Comparison of ENCODE assay signal across 13 cellular contexts in the genomic region with DNA sequence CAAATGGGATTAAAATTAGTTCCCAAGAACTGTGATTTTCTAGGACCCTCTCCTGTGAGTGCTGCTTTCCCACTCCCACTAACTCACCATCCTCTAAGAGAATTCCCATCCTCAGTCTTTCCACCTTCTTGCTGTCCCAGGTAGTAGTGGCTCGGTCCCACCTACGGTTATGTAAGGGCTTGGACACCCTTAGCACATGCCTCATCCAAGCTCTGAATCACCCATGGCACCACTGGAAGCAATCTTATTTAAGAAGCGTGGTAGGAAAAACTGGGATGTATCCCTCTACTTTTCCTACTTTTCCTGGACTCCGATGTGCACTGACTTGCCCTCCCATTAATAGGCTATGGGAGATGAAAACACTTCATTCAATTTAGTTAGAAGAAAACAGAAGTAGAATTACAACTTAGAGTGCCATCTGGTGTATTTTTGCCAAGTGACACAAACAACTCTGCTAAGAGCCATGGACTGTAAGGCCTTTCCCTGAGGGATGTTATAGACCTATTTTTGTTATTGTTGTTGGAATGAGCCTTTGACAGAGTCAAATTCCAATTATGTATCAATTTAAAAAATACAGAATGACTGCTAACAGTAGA. TPM values are rescaled to one million over a fixed set of nuclear protein-coding genes. Genes with fewer than 3 reads are reported as not detected.
DNase-seq lines count a peak whose midpoint lies in the region; ATAC-seq and TF ChIP-seq lines count a peak whose summit lies in the region.
"Had no signal": no experiment of that assay in that cellular context is flagged by ENCODE, and none has a peak within 500 bp of the region (broad histone marks: within the 10 kb centered on the region; RNA-seq: fewer than 3 reads in every experiment).

No MANE protein-coding gene starts in this region.

- ATAC-seq in HG02870 (IDR thresholded peaks at IDR 0.05; ENCODE audit: unreplicated experiment) = no peak

- POLR2A ChIA-PET in GM10248 (lab: Yijun Ruan, JAX) = no interaction called here

- no peak for TF ChIP-seq POLR2A in transverse colon (IDR thresholded peaks at IDR 0.05)

- no peaks in the 10 kb centered on the region for H3K9me3 ChIP-seq in endodermal cell (ENCODE audit: control insufficient read depth, low read length)
- H3K9me3 ChIP-seq in transverse colon = no peaks in the 10 kb centered on the region
- H3K9me3 ChIP-seq: tibial artery had no signal

- no peaks in the 10 kb centered on the region for H3K36me3 Mint-ChIP-seq in activated naive CD4-positive, alpha-beta T cell treated with anti-CD3 and anti-CD28 coated beads, Interleukin-2, amount 50 U/mL, for 24 hours
- H3K36me3 Mint-ChIP-seq in endodermal cell (ENCODE audit: low read depth) = no peaks in the 10 kb centered on the region
- no peaks in the 10 kb centered on the region for H3K36me3 Mint-ChIP-seq in immature natural killer cell
- H3K36me3 Mint-ChIP-seq: CD4-positive, CD25-positive, alpha-beta regulatory T cell had no signal

- H3K9ac ChIP-seq in endodermal cell (ENCODE audit: extremely low read depth, low read length, poor library complexity, severe bottlenecking) = no peak overlapping the region

- CTCF ChIA-PET in GM10248 (lab: Yijun Ruan, JAX) = interaction anchor here (1.2 to 6.3 kb wide), 4 partner anchors 12 to 300 kb away, joined by 3 to 49 read pairs (median 7); no protein-coding TSS in a partner anchor

- H3K27ac Mint-ChIP-seq in activated naive CD4-positive, alpha-beta T cell treated with anti-CD3 and anti-CD28 coated beads, Interleukin-2, amount 50 U/mL, for 24 hours = peak overlapping the region; percentile 82
- H3K27ac Mint-ChIP-seq in endodermal cell (no peak overlapping the region), immature natural killer cell (no peak overlapping the region)
- H3K27ac Mint-ChIP-seq: CD4-positive, CD25-positive, alpha-beta regulatory T cell; T-helper 2 cell treated with Interferon-gamma antibody and Interleukin-4, amounts not matched to agents 5 μg/mL and 100 μg/mL, for 36 hours had no signal

- H3K4me3 ChIP-seq in endodermal cell (ENCODE audit: low read length) = no peak overlapping the region
- no peak overlapping the region for H3K4me3 ChIP-seq in transverse colon
- H3K4me3 ChIP-seq: tibial artery had no signal

- in situ Hi-C loops in transverse colon (cut with MboI; ENCODE audit: low pct_ligation_motif_present in 1 of 4, low pct_unique_long_range_greater_than_20kb in 1 of 4, low sequenced_read_pairs in 3 of 4) = no loop called here

- TF ChIP-seq CTCF in endodermal cell (conservative IDR thresholded peaks at IDR 0.05) (peak; percentile 43), transverse colon (IDR thresholded peaks at IDR 0.05) (peak in 4 of 5 experiments; percentile 23 to 48 (median 30)), GM10248 (IDR thresholded peaks at IDR 0.05; ENCODE audit: control extremely low read depth, extremely low read depth, low read depth, missing control alignments) (no peak)

- 89 to 96% methylated on average over 4 of the region's 4 CpGs for WGBS in endodermal cell (ENCODE audit: insufficient coverage in 1 of 2, insufficient read length in 1 of 2), 2 experiments
- 55 to 90% methylated on average over 2 to 4 of the region's 4 CpGs for whole genome bisulfite sequencing in transverse colon (ENCODE audit: low coverage in 1 of 2), 2 donors

- no peak overlapping the region for H3K27ac ChIP-seq in endodermal cell (ENCODE audit: low read depth, low read length)
- no peak overlapping the region for H3K27ac ChIP-seq in transverse colon
- H3K27ac ChIP-seq: tibial artery had no signal

- no peaks in the 10 kb centered on the region for H3K9me3 Mint-ChIP-seq in activated naive CD4-positive, alpha-beta T cell treated with anti-CD3 and anti-CD28 coated beads, Interleukin-2, amount 50 U/mL, for 24 hours
- no peaks in the 10 kb centered on the region for H3K9me3 Mint-ChIP-seq in endodermal cell
- H3K9me3 Mint-ChIP-seq in immature natural killer cell = no peaks in the 10 kb centered on the region
- H3K9me3 Mint-ChIP-seq: CD4-positive, CD25-positive, alpha-beta regulatory T cell; T-helper 2 cell treated with Interferon-gamma antibody and Interleukin-4, amounts not matched to agents 5 μg/mL and 100 μg/mL, for 36 hours had no signal

- H3K4me3 Mint-ChIP-seq in activated naive CD4-positive, alpha-beta T cell treated with anti-CD3 and anti-CD28 coated beads, Interleukin-2, amount 50 U/mL, for 24 hours = no peak overlapping the region
- no peak overlapping the region for H3K4me3 Mint-ChIP-seq in endodermal cell
- no peak overlapping the region for H3K4me3 Mint-ChIP-seq in immature natural killer cell
- H3K4me3 Mint-ChIP-seq: CD4-positive, CD25-positive, alpha-beta regulatory T cell; T-helper 2 cell treated with Interferon-gamma antibody and Interleukin-4, amounts not matched to agents 5 μg/mL and 100 μg/mL, for 36 hours had no signal

- no peak for TF ChIP-seq EP300 in transverse colon (IDR thresholded peaks at IDR 0.05; ENCODE audit: low read depth)

- H3K27me3 ChIP-seq in endodermal cell (ENCODE audit: control insufficient read depth, insufficient read depth, low read length, poor library complexity, severe bottlenecking) = peaks cover 27% of the 10 kb centered on the region
- no peaks in the 10 kb centered on the region for H3K27me3 ChIP-seq in transverse colon

- no peak for DNase-seq in activated naive CD4-positive, alpha-beta T cell (lab: John Stamatoyannopoulos, UW)
- DNase-seq in NCI-H1694 treated with DMSO at 0.1 percent for 48 hours (lab: John Stamatoyannopoulos, UW) (peak; percentile 5), endodermal cell (no peak), transverse colon (no peak), immature natural killer cell (no peak), GM10248 (ENCODE audit: extremely low spot score) (no peak)
- DNase-seq: activated gamma-delta T cell treated with Interleukin-2 at 50 U/mL for 16 hours, NCI-H1417 treated with DMSO at 0.1 percent for 48 hours, tibial artery had no signal

- H3K36me3 ChIP-seq in endodermal cell (ENCODE audit: control insufficient read depth, insufficient read depth, low read length) (no peaks in the 10 kb centered on the region), transverse colon (no peaks in the 10 kb centered on the region)
- H3K36me3 ChIP-seq: tibial artery had no signal

- no peaks in the 10 kb centered on the region for H3K4me1 ChIP-seq in endodermal cell (ENCODE audit: control insufficient read depth, insufficient read depth, low read length)
- no peaks in the 10 kb centered on the region for H3K4me1 ChIP-seq in transverse colon
- H3K4me1 ChIP-seq: tibial artery had no signal

- no peaks in the 10 kb centered on the region for H3K4me1 Mint-ChIP-seq in activated naive CD4-positive, alpha-beta T cell treated with anti-CD3 and anti-CD28 coated beads, Interleukin-2, amount 50 U/mL, for 24 hours
- no peaks in the 10 kb centered on the region for H3K4me1 Mint-ChIP-seq in endodermal cell
- no peaks in the 10 kb centered on the region for H3K4me1 Mint-ChIP-seq in immature natural killer cell
- H3K4me1 Mint-ChIP-seq: CD4-positive, CD25-positive, alpha-beta regulatory T cell had no signal

- no peaks in the 10 kb centered on the region for H3K27me3 Mint-ChIP-seq in activated naive CD4-positive, alpha-beta T cell treated with anti-CD3 and anti-CD28 coated beads, Interleukin-2, amount 50 U/mL, for 24 hours
- H3K27me3 Mint-ChIP-seq in endodermal cell (ENCODE audit: insufficient read depth) = peaks cover 17% of the 10 kb centered on the region
- H3K27me3 Mint-ChIP-seq in immature natural killer cell (ENCODE audit: low read depth in 3 of 3) = no peaks in the 10 kb centered on the region

- intact Hi-C loops in transverse colon (cut with DNase I; ENCODE audit: low total_unique reads) = no loop called here

RNA-seq across cellular contexts. Expression of gene ANKRD22, which starts 13.7 kb away (rescaled TPM):
- total RNA-seq in endodermal cell = not detected
- polyA plus RNA-seq in endodermal cell (2013, experiment 1 of 2) = not detected
- not detected for polyA plus RNA-seq in endodermal cell (2013, experiment 2 of 2)
- 10 to 100 TPM in 1 of 4 donors, 1 to 10 TPM in 2, not detected in 1; 3.0 to 12.2 (median 6.1) TPM for total RNA-seq in transverse colon
- polyA plus RNA-seq in immature natural killer cell = 1 to 10 TPM in 1 of 3 donors, under 1 TPM in 1, not detected in 1; 0.84 to 1.2 TPM
- total RNA-seq: CD4-positive, CD25-positive, alpha-beta regulatory T cell had no signal

RNA-seq across cellular contexts. Expression of gene STAMBPL1, which starts 14.7 kb away (rescaled TPM):
- total RNA-seq in endodermal cell = 1 to 10 TPM; 1.2 to 4.1 TPM
- polyA plus RNA-seq in endodermal cell (2013, experiment 1 of 2) = 2.1 TPM
- 2.0 TPM for polyA plus RNA-seq in endodermal cell (2013, experiment 2 of 2)
- 100 to 1,000 TPM in 3 of 4 donors, 10 to 100 TPM in 1; 74.8 to 176 (median 134) TPM for total RNA-seq in transverse colon
- 1 to 10 TPM; 4.2 to 8.4 (median 7.3) TPM for polyA plus RNA-seq in immature natural killer cell

Comparison
In these comparisons a context has a peak if more than half of its experiments do, and no peak if none do; other contexts are left out.
1. RNA of gene STAMBPL1, which starts 14.7 kb away (total RNA-seq): 74.8 to 176 TPM in transverse colon; 1.2 to 4.1 TPM in endodermal cell; every median in the first group is over 10 times any median in the second.